ENCODE assay signal across 11 cellular contexts in genomic region chr6:34324738-34325444, GRCh38.
A peak's percentile ranks its signal among the peaks of the same experiment; 100 is the strongest.
DNase-seq lines count a peak whose midpoint lies in the region; ATAC-seq and TF ChIP-seq lines count a peak whose summit lies in the region.
"Had no signal": no experiment of that assay in that cellular context is flagged by ENCODE, and none has a peak within 500 bp of the region (broad histone marks: within the 10 kb centered on the region; RNA-seq: fewer than 3 reads in every experiment).

No MANE protein-coding gene starts in this region.

- no peak overlapping the region for H3K4me3 ChIP-seq in heart right ventricle
- no peak overlapping the region for H3K4me3 ChIP-seq in MM.1S (ENCODE audit: low read length)
- H3K4me3 ChIP-seq: breast epithelium had no signal

- no peak overlapping the region for H3K4me2 ChIP-seq in MM.1S (ENCODE audit: low read depth, low read length)

- H3K36me3 ChIP-seq in heart right ventricle (peaks cover 0 to 8% (median 0%) of the 10 kb centered on the region in 9 donors), MM.1S (replicated peaks; ENCODE audit: insufficient read depth, low read length) (no peaks in the 10 kb centered on the region)
- H3K36me3 ChIP-seq: breast epithelium had no signal

- H3K27ac ChIP-seq in heart right ventricle (peak overlapping the region in 8 of 10 donors; percentile 28 to 70 (median 41)), MM.1S (ENCODE audit: low read length) (no peak overlapping the region)

- TF ChIP-seq CTCF in heart right ventricle (IDR thresholded peaks at IDR 0.05) = no peak
- TF ChIP-seq CTCF in MM.1S (IDR thresholded peaks at IDR 0.05; ENCODE audit: low read length) = no peak

- no peak overlapping the region for H3K9ac ChIP-seq in MM.1S (ENCODE audit: low read length)

- no peaks in the 10 kb centered on the region for H3F3A ChIP-seq in MM.1S (ENCODE audit: insufficient read depth, low read length)

- no peak overlapping the region for H2AFZ ChIP-seq in MM.1S (ENCODE audit: low read length)

- DNase-seq in amniotic stem cell (lab: John Stamatoyannopoulos, UW) = peak; percentile 13
- peak in 1 of 2 donors; percentile 60 for DNase-seq in heart right ventricle
- DNase-seq in sciatic nerve (ENCODE audit: low spot score) = no peak
- no peak for DNase-seq in NCI-H1417 treated with DMSO at 0.1 percent for 48 hours (lab: John Stamatoyannopoulos, UW)
- DNase-seq in H4 (ENCODE audit: low spot score) = no peak
- DNase-seq in MM.1S = no peak
- DNase-seq: activated CD4-positive, alpha-beta T cell treated with anti-CD3 and anti-CD28 coated beads, Interleukin-2, amount 50 U/mL, for 48 hours; DMS53 had no signal

- H3K9me3 ChIP-seq in heart right ventricle (no peaks in the 10 kb centered on the region), MM.1S (replicated peaks; ENCODE audit: insufficient read depth, low read length) (no peaks in the 10 kb centered on the region)
- H3K9me3 ChIP-seq: breast epithelium had no signal

- H3K79me2 ChIP-seq in MM.1S (ENCODE audit: low read length) = peaks cover 19% of the 10 kb centered on the region

- H3K4me1 ChIP-seq in heart right ventricle = peaks cover 0 to 31% (median 11%) of the 10 kb centered on the region in 9 donors
- no peaks in the 10 kb centered on the region for H3K4me1 ChIP-seq in MM.1S (ENCODE audit: low read length)
- H3K4me1 ChIP-seq: breast epithelium had no signal

- 53 to 57% methylated on average over 8 of the region's 8 CpGs for WGBS in heart right ventricle, 2 donors

- H4K20me1 ChIP-seq in MM.1S (ENCODE audit: insufficient read depth, low read length) = no peaks in the 10 kb centered on the region

- ATAC-seq in heart right ventricle = peak; percentile 86 to 96 (median 90)
- ATAC-seq in sciatic nerve = peak; percentile 91
- no peak for ATAC-seq in HG03039 (IDR thresholded peaks at IDR 0.05; ENCODE audit: unreplicated experiment)

- no peak for TF ChIP-seq EP300 in Ishikawa (IDR thresholded peaks at IDR 0.05; ENCODE audit: borderline replicate concordance)

- no peak for TF ChIP-seq RAD21 in Ishikawa (IDR thresholded peaks at IDR 0.05; ENCODE audit: low read depth)

- intact Hi-C loops in heart right ventricle (cut with DNase I) = no loop called here
- intact Hi-C loops in sciatic nerve (cut with DNase I) = no loop called here

- no peaks in the 10 kb centered on the region for H3K27me3 ChIP-seq in heart right ventricle
- H3K27me3 ChIP-seq in MM.1S (replicated peaks; ENCODE audit: insufficient read depth, low read length) = no peaks in the 10 kb centered on the region
- H3K27me3 ChIP-seq: breast epithelium had no signal

- no peaks in the 10 kb centered on the region for H3K9me2 ChIP-seq in MM.1S (replicated peaks; ENCODE audit: insufficient read depth, low read length)

TF ChIP-seq in Ishikawa, 13 proteins besides CTCF, POLR2A, EP300 and RAD21:
- peak; percentile 71; the same call in 1 of the 2 replicates for TF ChIP-seq YY1 (IDR thresholded peaks at IDR 0.05; ENCODE audit: low read depth)
- TF ChIP-seq FOXM1 (IDR thresholded peaks at IDR 0.05; ENCODE audit: borderline replicate concordance, low read depth) = no peak
- TF ChIP-seq, protein P1, sequence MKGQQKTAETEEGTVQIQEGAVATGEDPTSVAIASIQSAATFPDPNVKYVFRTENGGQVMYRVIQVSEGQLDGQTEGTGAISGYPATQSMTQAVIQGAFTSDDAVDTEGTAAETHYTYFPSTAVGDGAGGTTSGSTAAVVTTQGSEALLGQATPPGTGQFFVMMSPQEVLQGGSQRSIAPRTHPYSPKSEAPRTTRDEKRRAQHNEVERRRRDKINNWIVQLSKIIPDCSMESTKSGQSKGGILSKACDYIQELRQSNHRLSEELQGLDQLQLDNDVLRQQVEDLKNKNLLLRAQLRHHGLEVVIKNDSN (IDR thresholded peaks at IDR 0.05) = peak; percentile 92
- TF ChIP-seq, protein P2, sequence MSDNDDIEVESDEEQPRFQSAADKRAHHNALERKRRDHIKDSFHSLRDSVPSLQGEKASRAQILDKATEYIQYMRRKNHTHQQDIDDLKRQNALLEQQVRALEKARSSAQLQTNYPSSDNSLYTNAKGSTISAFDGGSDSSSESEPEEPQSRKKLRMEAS (IDR thresholded peaks at IDR 0.05) = peak; percentile 79
- no peak for TF ChIP-seq CREB1 (IDR thresholded peaks at IDR 0.05; ENCODE audit: low read depth)
